ENCODE assay signal across 9 cellular contexts in genomic region chr19:1274081-1274851, GRCh38. TPM values are rescaled to one million over a fixed set of nuclear protein-coding genes. Genes with fewer than 3 reads are reported as not detected.
DNase-seq lines count a peak whose midpoint lies in the region; ATAC-seq and TF ChIP-seq lines count a peak whose summit lies in the region.
"Had no signal": no experiment of that assay in that cellular context is flagged by ENCODE, and none has a peak within 500 bp of the region (broad histone marks: within the 10 kb centered on the region; RNA-seq: fewer than 3 reads in every experiment).

No MANE protein-coding gene starts in this region.

- H3K9me3 ChIP-seq in esophagus squamous epithelium = no peaks in the 10 kb centered on the region

- H3K4me3 ChIP-seq in GM06990 (replicated peaks; ENCODE audit: low read depth, low read length) (peak overlapping the region; percentile 58), esophagus squamous epithelium (peak overlapping the region in 3 of 4 donors; percentile 62 to 86 (median 79)), rectal smooth muscle tissue (ENCODE audit: low read length) (peak overlapping the region; percentile 29)

- TF ChIP-seq CTCF in GM06990 (IDR thresholded peaks at IDR 0.05; ENCODE audit: insufficient read depth, low read length, poor library complexity, severe bottlenecking) (no peak), esophagus squamous epithelium (IDR thresholded peaks at IDR 0.05) (no peak), GM10266 (IDR thresholded peaks at IDR 0.05; ENCODE audit: control insufficient read depth, insufficient read depth, low read depth, missing control alignments) (no peak), omental fat pad (IDR thresholded peaks at IDR 0.05) (no peak)

- 65 to 74% methylated on average over 4 to 5 of the region's 46 CpGs for WGBS in esophagus squamous epithelium, 2 donors

- intact Hi-C loops in esophagus squamous epithelium (cut with DNase I) = loop anchor here (10.0 kb wide), 1 partner anchor 131 kb away; the partner anchor contains the start of genes DAZAP1 and GAMT

- H3K4me1 ChIP-seq in esophagus squamous epithelium (peaks cover 57 to 72% (median 62%) of the 10 kb centered on the region in 3 donors), rectal smooth muscle tissue (ENCODE audit: control insufficient read depth, insufficient read depth, low read length) (peaks cover 55% of the 10 kb centered on the region)

- H3K36me3 ChIP-seq in GM06990 (ENCODE audit: control insufficient read depth, insufficient read depth, low read length) = peaks cover 39% of the 10 kb centered on the region
- H3K36me3 ChIP-seq in esophagus squamous epithelium = peaks cover 25 to 74% (median 26%) of the 10 kb centered on the region in 3 donors
- peaks cover 35% of the 10 kb centered on the region for H3K36me3 ChIP-seq in rectal smooth muscle tissue (ENCODE audit: control insufficient read depth, insufficient read depth, low read length)

- H3K27ac ChIP-seq in esophagus squamous epithelium (peak overlapping the region; percentile 94 to 99 (median 98)), rectal smooth muscle tissue (ENCODE audit: low read depth, low read length) (peak overlapping the region; percentile 99)

- DNase-seq in GM06990 (ENCODE audit: extremely low read depth, insufficient read length) (no peak), esophagus squamous epithelium (lab: John Stamatoyannopoulos, UW) (no peak), GM10266 (ENCODE audit: extremely low spot score) (no peak), dedifferentiated amniotic fluid mesenchymal stem cell (ENCODE audit: extremely low spot score) (no peak), T1000 (lab: John Stamatoyannopoulos, UW) (no peak), omental fat pad (ENCODE audit: low spot score) (no peak)

- no peak overlapping the region for H3K9ac ChIP-seq in rectal smooth muscle tissue (ENCODE audit: low read length)

- H3K27me3 ChIP-seq in GM06990 (replicated peaks; ENCODE audit: control insufficient read depth, insufficient read depth, low read length) = no peaks in the 10 kb centered on the region
- H3K27me3 ChIP-seq in esophagus squamous epithelium = no peaks in the 10 kb centered on the region
- H3K27me3 ChIP-seq in rectal smooth muscle tissue (ENCODE audit: control insufficient read depth, insufficient read depth, low read length) = no peaks in the 10 kb centered on the region

- no peak for ATAC-seq in omental fat pad (ENCODE audit: low FRiP score)

- no peak for TF ChIP-seq POLR2A in esophagus squamous epithelium (IDR thresholded peaks at IDR 0.05)

TF ChIP-seq in PFSK-1, 5 proteins besides CTCF, POLR2A, EP300 and RAD21:
- no peak for TF ChIP-seq SIN3A (IDR thresholded peaks at IDR 0.05; ENCODE audit: borderline replicate concordance, insufficient read depth, low read length)
- peak; percentile 10; the same call in 1 of the 2 replicates for TF ChIP-seq POLR2AphosphoS5 (IDR thresholded peaks at IDR 0.05; ENCODE audit: low read depth, low read length)
- no peak for TF ChIP-seq FOXP2 (optimal IDR thresholded peaks at IDR 0.05; ENCODE audit: borderline replicate concordance, extremely low read depth, extremely low read length, insufficient read depth)
- TF ChIP-seq REST (IDR thresholded peaks at IDR 0.05; ENCODE audit: insufficient read depth in 1 of 2, low read depth in 2 of 2, low read length in 2 of 2) = no peak
- TF ChIP-seq TAF1 (IDR thresholded peaks at IDR 0.05; ENCODE audit: borderline replicate concordance, insufficient read depth, low read length) = no peak

RNA-seq across cellular contexts. Expression of gene FAM174C, which starts 1.1 kb away (rescaled TPM):
- polyA plus RNA-seq in PFSK-1 (2012; ENCODE audit: insufficient read length, low read depth) = 141 TPM
- total RNA-seq in esophagus squamous epithelium (10 to 100 TPM; 31.5 to 69.8 (median 50.5) TPM), omental fat pad (10 to 100 TPM; 47.2 to 69.1 (median 59.3) TPM)

RNA-seq across cellular contexts. Expression of gene CIRBP, which starts 5.1 kb away (rescaled TPM):
- 430 TPM for polyA plus RNA-seq in PFSK-1 (2012; ENCODE audit: insufficient read length, low read depth)
- total RNA-seq in esophagus squamous epithelium (100 to 1,000 TPM; 116 to 415 (median 238) TPM), omental fat pad (100 to 1,000 TPM; 292 to 484 (median 372) TPM)

RNA-seq across cellular contexts. Expression of gene EFNA2, which starts 11.4 kb away (rescaled TPM):
- 13.1 TPM for polyA plus RNA-seq in PFSK-1 (2012; ENCODE audit: insufficient read length, low read depth)
- total RNA-seq in esophagus squamous epithelium (not detected), omental fat pad (not detected)
- total RNA-seq: aorta had no signal

RNA-seq across cellular contexts. Expression of gene MIDN, which starts 25.9 kb away (rescaled TPM):
- polyA plus RNA-seq in PFSK-1 (2012; ENCODE audit: insufficient read length, low read depth) = 102 TPM
- total RNA-seq in esophagus squamous epithelium (10 to 100 TPM; 12.4 to 65.0 (median 40.4) TPM), omental fat pad (10 to 100 TPM; 24.5 to 68.6 (median 44.1) TPM)

RNA-seq across cellular contexts. Expression of gene ATP5F1D, which starts 32.7 kb away (rescaled TPM):
- 582 TPM for polyA plus RNA-seq in PFSK-1 (2012; ENCODE audit: insufficient read length, low read depth)
- total RNA-seq in esophagus squamous epithelium (100 to 1,000 TPM in 3 of 4 donors, 10 to 100 TPM in 1; 83.4 to 171 (median 132) TPM), omental fat pad (10 to 100 TPM; 46.4 to 76.0 (median 60.2) TPM)

Comparison
In these comparisons a context has a peak if more than half of its experiments do, and no peak if none do; other contexts are left out.
1. H3K4me3 ChIP-seq: peak in every context shown above with its lines; median percentile 79 in esophagus squamous epithelium; 58 in GM06990; 29 in rectal smooth muscle tissue.